ENCODE assay signal across 8 cellular contexts in genomic region chr15:81155375-81156218, GRCh38. TPM values are rescaled to one million over a fixed set of nuclear protein-coding genes. Genes with fewer than 3 reads are reported as not detected.
DNase-seq lines count a peak whose midpoint lies in the region; ATAC-seq and TF ChIP-seq lines count a peak whose summit lies in the region.

No MANE protein-coding gene starts in this region.

- H4K8ac ChIP-seq in H9 (replicated peaks; ENCODE audit: insufficient read length, low read depth, low read length): no peak overlapping the region

- H3K4ac ChIP-seq in H9 (ENCODE audit: low read depth, low read length): no peak overlapping the region

- H3K14ac ChIP-seq in H9 (ENCODE audit: insufficient read depth, low read length): no peak overlapping the region

- H4K20me1 ChIP-seq in H9 (ENCODE audit: control insufficient read depth, insufficient read depth, insufficient read length) (no peaks in the 10 kb centered on the region), OCI-LY3 (ENCODE audit: insufficient read depth, low read length) (no peaks in the 10 kb centered on the region)

- in situ Hi-C loops in Caki2 (cut with HindIII; ENCODE audit: low pct_unique_long_range_greater_than_20kb, low sequenced_read_pairs): no loop called here

- H3K9me3 Mint-ChIP-seq in H9: no peaks in the 10 kb centered on the region

- no peak overlapping the region for H4K5ac ChIP-seq in H9 (ENCODE audit: insufficient read length, low read depth, low read length)

- ATAC-seq in HG03159 (IDR thresholded peaks at IDR 0.05; ENCODE audit: unreplicated experiment) (no peak), GM18519 (IDR thresholded peaks at IDR 0.05; ENCODE audit: low FRiP score, unreplicated experiment) (no peak)

- H2BK15ac ChIP-seq in H9 (ENCODE audit: low read depth, low read length): no peak overlapping the region

- H3K79me1 ChIP-seq in H9 (ENCODE audit: insufficient read depth, low read depth, low read length, poor library complexity, severe bottlenecking): no peaks in the 10 kb centered on the region

- H3K27me3 Mint-ChIP-seq in H9 (ENCODE audit: low read depth): peaks cover 5% of the 10 kb centered on the region

- H3K4me2 ChIP-seq in H9 (ENCODE audit: insufficient read depth, insufficient read length, low read length) (no peak overlapping the region), OCI-LY3 (ENCODE audit: low read length) (peak overlapping the region; percentile 56)

- H3K23me2 ChIP-seq in H9 (ENCODE audit: insufficient read length, low read depth, low read length, poor library complexity, severe bottlenecking): no peaks in the 10 kb centered on the region

- H2BK120ac ChIP-seq in H9 (ENCODE audit: low read depth, low read length, poor library complexity, severe bottlenecking): no peak overlapping the region

- no peak overlapping the region for H3K18ac ChIP-seq in H9 (ENCODE audit: insufficient read length, low read depth, low read length)

- no peak overlapping the region for H2BK12ac ChIP-seq in H9 (ENCODE audit: insufficient read length, low read depth, low read length)

- H2AFZ ChIP-seq in H9 (ENCODE audit: low read length) (no peak overlapping the region), OCI-LY3 (ENCODE audit: low read depth, low read length) (peak overlapping the region; percentile 69)

- no peaks in the 10 kb centered on the region; a peak in 1 of 7 replicates for H3K36me3 Mint-ChIP-seq in H9 (ENCODE audit: insufficient read depth in 1 of 3, low read depth in 3 of 3)

- H3K23ac ChIP-seq in H9 (ENCODE audit: insufficient read length, low read depth, low read length): no peak overlapping the region

- no peak overlapping the region for H4K91ac ChIP-seq in H9 (ENCODE audit: insufficient read length, low read depth, low read length)

- H3K4me1 ChIP-seq in H9 (ENCODE audit: insufficient read depth, low read length) (no peaks in the 10 kb centered on the region), OCI-LY3 (ENCODE audit: low read length) (peaks cover 31% of the 10 kb centered on the region)

- no peaks in the 10 kb centered on the region for H3K4me1 Mint-ChIP-seq in H9

- TF ChIP-seq CTCF in H9 (conservative IDR thresholded peaks at IDR 0.05) (peak; percentile 61), OCI-LY3 (IDR thresholded peaks at IDR 0.05; ENCODE audit: low read depth, low read length) (peak; percentile 86)

- H3K4me3 Mint-ChIP-seq in H9: no peak overlapping the region

- H3K79me2 ChIP-seq in H9 (ENCODE audit: insufficient read depth, low read length) (no peaks in the 10 kb centered on the region), OCI-LY3 (ENCODE audit: low read length) (no peaks in the 10 kb centered on the region)

- H3K9ac ChIP-seq in H9 (ENCODE audit: extremely low read depth, insufficient read length, low read length) (no peak overlapping the region), OCI-LY3 (ENCODE audit: low read length) (no peak overlapping the region)

- H2BK20ac ChIP-seq in H9 (ENCODE audit: low read depth, low read length, poor library complexity, severe bottlenecking): no peak overlapping the region

- H3K36me3 ChIP-seq in OCI-LY3 (replicated peaks; ENCODE audit: low read depth, low read length): no peaks in the 10 kb centered on the region

- no peak overlapping the region for H3T11ph ChIP-seq in H9 (ENCODE audit: low read length)

- WGBS in H9 (ENCODE audit: extremely low coverage, insufficient read length, low lambda C conversion rate): no CpG with 5 or more reads among the region's 10 CpGs

- H3K27ac ChIP-seq in H9 (ENCODE audit: insufficient read length, low read depth, low read length) (no peak overlapping the region), OCI-LY3 (ENCODE audit: low read length) (no peak overlapping the region)

- no peak overlapping the region for H2AK5ac ChIP-seq in H9 (ENCODE audit: insufficient read length, low read length)

- H3K27me3 ChIP-seq in H9 (ENCODE audit: insufficient read depth, low read length): no peaks in the 10 kb centered on the region
- H3K27me3 ChIP-seq in OCI-LY3 (ENCODE audit: low read depth, low read length): peaks cover 5% of the 10 kb centered on the region; the same call in 1 of the 2 replicates

- H3K9me3 ChIP-seq in H9 (ENCODE audit: control insufficient read depth, low read depth, low read length): no peaks in the 10 kb centered on the region
- H3K9me3 ChIP-seq in OCI-LY3 (ENCODE audit: insufficient read depth, low read length): 0 out of 2 replicates have a peak, but pooled peaks cover 3% of the 10 kb centered on the region

- peak; percentile 21 for DNase-seq in Caki2 (ENCODE audit: low read depth)
- no peak for DNase-seq in H9
- DNase-seq in dermis blood vessel endothelial cell: peak; percentile 55
- peak; percentile 70 for DNase-seq in medulla oblongata (ENCODE audit: extremely low spot score)
- no peak for DNase-seq in central memory CD4-positive, alpha-beta T cell

- H2BK5ac ChIP-seq in H9 (ENCODE audit: insufficient read length, low read length): no peak overlapping the region

- no peak overlapping the region for H3K27ac Mint-ChIP-seq in H9

- no peak overlapping the region for H3K56ac ChIP-seq in H9 (ENCODE audit: insufficient read length, low read depth, low read length)

- H3K4me3 ChIP-seq in OCI-LY3 (ENCODE audit: low read length): no peak overlapping the region

RNA-seq across cellular contexts. Expression of gene CFAP161, which starts 21.5 kb away (rescaled TPM):
- total RNA-seq in Caki2 (2014; rRNA removed; shearing (Covaris generic); ENCODE audit: low replicate concordance): 0.98 TPM in 1 of 2 replicates, not detected in the other
- total RNA-seq in H9 (2021): 0.24 TPM in 1 of 2 replicates, not detected in the other
- 0.23 and 0.34 TPM in 2 replicates for total RNA-seq in dermis blood vessel endothelial cell

RNA-seq across cellular contexts. Expression of gene IL16, which starts 41.1 kb away (rescaled TPM):
- total RNA-seq in Caki2 (2014; rRNA removed; shearing (Covaris generic); ENCODE audit: low replicate concordance): not detected in 2 replicates
- 0.18 and 0.28 TPM in 2 replicates for total RNA-seq in H9 (2021)
- total RNA-seq in dermis blood vessel endothelial cell: 2.6 and 3.6 TPM in 2 replicates

Comparison
In these comparisons a context has a peak if more than half of its experiments do, and no peak if none do; other contexts are left out.
1. DNase-seq: peak in Caki2 (single experiment), dermis blood vessel endothelial cell (single experiment) and medulla oblongata (single experiment); none in H9 (single experiment) and central memory CD4-positive, alpha-beta T cell (single experiment).